Comparison of ENCODE assay signal across 9 cellular contexts in genomic region chr12:49357099-49357678, GRCh38. TPM values are rescaled to one million over a fixed set of nuclear protein-coding genes. Genes with fewer than 3 reads are reported as not detected.
DNase-seq lines count a peak whose midpoint lies in the region; ATAC-seq, FAIRE-seq and TF ChIP-seq lines count a peak whose summit lies in the region.
"Had no signal": no experiment of that assay in that cellular context is flagged by ENCODE, and none has a peak within 500 bp of the region (broad histone marks: within the 10 kb centered on the region; RNA-seq: fewer than 3 reads in every experiment).

No MANE protein-coding gene starts in this region.

- no peaks in the 10 kb centered on the region for H3K36me3 Mint-ChIP-seq in chondrocyte (ENCODE audit: low read depth)

- intact Hi-C loops in ovary (cut with DNase I): no loop called here
- intact Hi-C loops in right cardiac atrium (cut with DNase I): loop anchor here in 2 of 4 donors (5.0 to 10.0 kb wide), 2 partner anchors 155 to 228 kb away; no protein-coding TSS in a partner anchor

- no peaks in the 10 kb centered on the region for H3K4me1 ChIP-seq in ovary (ENCODE audit: insufficient read depth)
- H3K4me1 ChIP-seq in right cardiac atrium (ENCODE audit: control insufficient read depth, insufficient read depth, low read length): no peaks in the 10 kb centered on the region

- no peak for TF ChIP-seq EP300 in ovary (IDR thresholded peaks at IDR 0.05)

- H3K9me3 ChIP-seq in ovary: no peaks in the 10 kb centered on the region
- no peaks in the 10 kb centered on the region for H3K9me3 ChIP-seq in right cardiac atrium (ENCODE audit: control insufficient read depth, low read length)

- WGBS in ovary, 3 donors: 0 to 7% (median 3%) methylated on average over 3 of the region's 3 CpGs
- 11% methylated on average over 3 of the region's 3 CpGs for WGBS in right cardiac atrium

- TF ChIP-seq POLR2A in NB4 (IDR thresholded peaks at IDR 0.05; ENCODE audit: extremely low read depth, insufficient read length) (no peak), ovary (IDR thresholded peaks at IDR 0.05) (no peak)

- TF ChIP-seq CTCF in NB4 (IDR thresholded peaks at IDR 0.05; ENCODE audit: low read depth, low read length) (peak; percentile 28), chondrocyte (IDR thresholded peaks at IDR 0.05) (peak; percentile 84), ovary (IDR thresholded peaks at IDR 0.05) (peak in 2 of 3 donors; percentile 21 to 24)

- H3K4me3 Mint-ChIP-seq in chondrocyte (ENCODE audit: unreplicated experiment): no peak overlapping the region

- no peak overlapping the region for H3K27ac Mint-ChIP-seq in chondrocyte (ENCODE audit: unreplicated experiment)

- no peak overlapping the region for H3K4me3 ChIP-seq in NB4 (ENCODE audit: low read depth, low read length)
- no peak overlapping the region for H3K4me3 ChIP-seq in ovary
- no peak overlapping the region for H3K4me3 ChIP-seq in right cardiac atrium (ENCODE audit: low read length)

- ATAC-seq in GM18502 (IDR thresholded peaks at IDR 0.05; ENCODE audit: poor library complexity, unreplicated experiment): no peak
- no peak for ATAC-seq in HG02798 (IDR thresholded peaks at IDR 0.05; ENCODE audit: poor library complexity, unreplicated experiment)
- ATAC-seq in right cardiac atrium: no peak

- H3K4me1 Mint-ChIP-seq in chondrocyte (ENCODE audit: low read depth): peaks cover 9% of the 10 kb centered on the region

- peaks cover 1% of the 10 kb centered on the region for H3K27me3 Mint-ChIP-seq in chondrocyte (ENCODE audit: low read depth)

- H3K27ac ChIP-seq in ovary (no peak overlapping the region), right cardiac atrium (ENCODE audit: low read length) (no peak overlapping the region)

- no peaks in the 10 kb centered on the region for H3K9me3 Mint-ChIP-seq in chondrocyte (ENCODE audit: low read depth)

- H3K36me3 ChIP-seq in ovary: no peaks in the 10 kb centered on the region

- DNase-seq in EL (peak; percentile 72), NB4 (ENCODE audit: low read depth) (peak; percentile 63), chondrocyte (ENCODE audit: low spot score) (no peak), ovary (no peak), right cardiac atrium (no peak), RCC 7860 (ENCODE audit: low spot score) (no peak)
- DNase-seq: activated CD8-positive, alpha-beta memory T cell treated with anti-CD3 and anti-CD28 coated beads, Interleukin-2, amount 50 U/mL, for 4 hours had no signal

- no peaks in the 10 kb centered on the region for H3K27me3 ChIP-seq in ovary
- H3K27me3 ChIP-seq in right cardiac atrium (ENCODE audit: control insufficient read depth, insufficient read depth): no peaks in the 10 kb centered on the region

- FAIRE-seq in RCC 7860 (lab: Jason Lieb, UNC): no peak

RNA-seq across cellular contexts. Expression of gene SPATS2, which starts 10.1 kb away (rescaled TPM):
- 24.1 to 26.2 TPM (median 24.2 TPM) in 3 replicates for total RNA-seq in chondrocyte
- 10 to 100 TPM in 6 of 7 donors, 1 to 10 TPM in 1; 9.1 to 19.7 (median 15.2) TPM for total RNA-seq in ovary
- polyA plus RNA-seq in ovary: 10 to 100 TPM; 10.9 to 28.2 TPM
- 10 to 100 TPM in 1 of 4 donors, 1 to 10 TPM in 3; 8.4 to 10.3 (median 9.1) TPM for total RNA-seq in right cardiac atrium
- polyA plus RNA-seq in right cardiac atrium: 5.5 TPM

RNA-seq across cellular contexts. Expression of gene DNAJC22, which starts 10.5 kb away (rescaled TPM):
- total RNA-seq in chondrocyte (0.36 to 1.1 TPM (median 0.50 TPM) in 3 replicates), ovary (1 to 10 TPM in 1 of 7 donors, under 1 TPM in 4, not detected in 2; 0.37 to 3.4 (median 0.47) TPM), right cardiac atrium (under 1 TPM; 0.24 to 0.86 (median 0.44) TPM)
- polyA plus RNA-seq in ovary (under 1 TPM; 0.30 to 0.58 TPM), right cardiac atrium (0.09 TPM)

RNA-seq across cellular contexts. Expression of gene C1QL4, which starts 20.2 kb away (rescaled TPM):
- total RNA-seq in chondrocyte (0.33 to 0.60 TPM (median 0.46 TPM) in 3 replicates), ovary (not detected), right cardiac atrium (not detected)
- polyA plus RNA-seq in ovary (not detected), right cardiac atrium (not detected)

RNA-seq across cellular contexts. Expression of gene TROAP, which starts 34.1 kb away (rescaled TPM):
- 4.0 to 6.5 TPM (median 6.2 TPM) in 3 replicates for total RNA-seq in chondrocyte
- total RNA-seq in ovary: 1 to 10 TPM in 3 of 7 donors, under 1 TPM in 3, not detected in 1; 0.36 to 1.6 (median 0.89) TPM
- under 1 TPM; 0.40 to 0.92 TPM for polyA plus RNA-seq in ovary
- 1 to 10 TPM in 1 of 4 donors, under 1 TPM in 2, not detected in 1; 0.65 to 1.7 (median 0.93) TPM for total RNA-seq in right cardiac atrium
- 0.25 TPM for polyA plus RNA-seq in right cardiac atrium

Comparison
In these comparisons a context has a peak if more than half of its experiments do, and no peak if none do; other contexts are left out.
1. DNase-seq: peak in EL (single experiment) and NB4 (single experiment); none in chondrocyte (single experiment), ovary (0 of 5), right cardiac atrium (0 of 3) and RCC 7860 (single experiment).
2. CTCF ChIP-seq: peak in every context shown above with its lines; median percentile 84 in chondrocyte; 28 in NB4; 22 in ovary.